In genomic region chr14:85197976-85198375, GRCh38 we compare ENCODE assay signal across 29 cellular contexts.
"Had no signal": no experiment of that assay in that cellular context is flagged by ENCODE, and none has a peak within 500 bp of the region (broad histone marks: within the 10 kb centered on the region; RNA-seq: fewer than 3 reads in every experiment).

No MANE protein-coding gene starts in this region.

- FAIRE-seq: colon, urothelium cell line had no signal

- H3K9me3 Mint-ChIP-seq: activated T-cell treated with anti-CD3 and anti-CD28 coated beads, Interleukin-2, amount 50 U/mL, for 4 hours; nephron had no signal

- H3K9me3 ChIP-seq: esophagus squamous epithelium, gastrocnemius medialis, right lobe of liver, stomach, suprapubic skin, tibial nerve had no signal

- ATAC-seq: activated T-cell treated with anti-CD3 and anti-CD28 coated beads, Interleukin-2, amount 50 U/mL, for 4 hours; effector memory CD8-positive, alpha-beta T cell; gastrocnemius medialis; left ventricle myocardium superior; stimulated activated memory B cell treated with anti-CD40 and anti-IgM and Interleukin-4, amounts not matched to agents 10 μg/mL and 1 μg/mL and 100 μg/mL, for 72 hours; T-helper 17 cell had no signal

- H3K27ac ChIP-seq: dorsolateral prefrontal cortex, esophagus squamous epithelium, gastrocnemius medialis, right lobe of liver, skin epidermis, stomach, suprapubic skin, tibial nerve had no signal

- H3K27me3 ChIP-seq: esophagus squamous epithelium, gastrocnemius medialis, right lobe of liver, stomach, suprapubic skin, tibial nerve had no signal

- DNase-seq: activated CD4-positive, alpha-beta T cell treated with anti-CD3 and anti-CD28 coated beads for 4 hours; activated CD4-positive, alpha-beta T cell treated with anti-CD3 and anti-CD28 coated beads, Interleukin-2, amount 50 U/mL, for 48 hours; activated CD4-positive, CD25-positive, alpha-beta regulatory T cell; activated CD8-positive, alpha-beta memory T cell treated with anti-CD3 and anti-CD28 coated beads, Interleukin-2, amount 50 U/mL, for 48 hours; activated naive CD4-positive, alpha-beta T cell; activated naive CD8-positive, alpha-beta T cell treated with anti-CD3 and anti-CD28 coated beads, Interleukin-2, amount 10 ng/mL, durations not matched to agents 7 days and 5 days; activated T-cell treated with anti-CD3 and anti-CD28 coated beads, Interleukin-2, amount 50 U/mL, for 4 hours; amniotic stem cell; central memory CD4-positive, alpha-beta T cell; dorsolateral prefrontal cortex; effector memory CD8-positive, alpha-beta T cell; esophagus squamous epithelium; gastrocnemius medialis; hippocampal formation; left ventricle myocardium superior; occipital lobe; posterior cingulate gyrus; right lobe of liver; stimulated activated CD4-positive, alpha-beta T cell treated with anti-CD3 and anti-CD28 coated beads, Interleukin-2, amount 100 ng/mL, for 24 hours; stomach; T-helper 17 cell had no signal

- H3K36me3 Mint-ChIP-seq: activated naive CD8-positive, alpha-beta T cell treated with anti-CD3 and anti-CD28 coated beads, Interleukin-2, amount 10 ng/mL, durations not matched to agents 7 days and 5 days; stimulated activated memory B cell treated with anti-CD40 and anti-IgM and Interleukin-4, amounts not matched to agents 10 μg/mL and 1 μg/mL and 100 μg/mL, for 72 hours had no signal

- H3K4me3 ChIP-seq: dorsolateral prefrontal cortex, esophagus squamous epithelium, gastrocnemius medialis, right lobe of liver, skin epidermis, stomach, suprapubic skin, tibial nerve had no signal

- H3K4me1 ChIP-seq: esophagus squamous epithelium, gastrocnemius medialis, right lobe of liver, stomach, suprapubic skin, tibial nerve had no signal

- H3K27ac Mint-ChIP-seq: activated naive CD8-positive, alpha-beta T cell treated with anti-CD3 and anti-CD28 coated beads, Interleukin-2, amount 10 ng/mL, durations not matched to agents 7 days and 5 days; activated T-helper 2 cell treated with anti-CD3 and anti-CD28 coated beads, Interferon-gamma antibody, Interleukin-2, Interleukin-4, amounts not matched to agents 10 μg/mL and 5 μg/mL and 100 μg/mL, durations not matched to agents 14 hours and 24 hours and 36 hours; effector memory CD8-positive, alpha-beta T cell; stimulated activated memory B cell treated with anti-CD40 and anti-IgM and Interleukin-4, amounts not matched to agents 10 μg/mL and 1 μg/mL and 100 μg/mL, for 72 hours; T-helper 17 cell had no signal

- H3K4me3 Mint-ChIP-seq: activated naive CD8-positive, alpha-beta T cell treated with anti-CD3 and anti-CD28 coated beads, Interleukin-2, amount 10 ng/mL, durations not matched to agents 7 days and 5 days; activated T-cell treated with anti-CD3 and anti-CD28 coated beads, Interleukin-2, amount 50 U/mL, for 4 hours; effector memory CD8-positive, alpha-beta T cell; nephron; stimulated activated memory B cell treated with anti-CD40 and anti-IgM and Interleukin-4, amounts not matched to agents 10 μg/mL and 1 μg/mL and 100 μg/mL, for 72 hours; T-helper 17 cell had no signal

- H3K27me3 Mint-ChIP-seq: activated naive CD8-positive, alpha-beta T cell treated with anti-CD3 and anti-CD28 coated beads, Interleukin-2, amount 10 ng/mL, durations not matched to agents 7 days and 5 days; effector memory CD8-positive, alpha-beta T cell; stimulated activated memory B cell treated with anti-CD40 and anti-IgM and Interleukin-4, amounts not matched to agents 10 μg/mL and 1 μg/mL and 100 μg/mL, for 72 hours; T-helper 17 cell had no signal

- H3K36me3 ChIP-seq: esophagus squamous epithelium, gastrocnemius medialis, right lobe of liver, stomach, suprapubic skin, tibial nerve had no signal

- H3K4me1 Mint-ChIP-seq: activated naive CD8-positive, alpha-beta T cell treated with anti-CD3 and anti-CD28 coated beads, Interleukin-2, amount 10 ng/mL, durations not matched to agents 7 days and 5 days; nephron; stimulated activated memory B cell treated with anti-CD40 and anti-IgM and Interleukin-4, amounts not matched to agents 10 μg/mL and 1 μg/mL and 100 μg/mL, for 72 hours; T-helper 17 cell had no signal
